21 cellular contexts compared by ENCODE assay signal in the genomic region with DNA sequence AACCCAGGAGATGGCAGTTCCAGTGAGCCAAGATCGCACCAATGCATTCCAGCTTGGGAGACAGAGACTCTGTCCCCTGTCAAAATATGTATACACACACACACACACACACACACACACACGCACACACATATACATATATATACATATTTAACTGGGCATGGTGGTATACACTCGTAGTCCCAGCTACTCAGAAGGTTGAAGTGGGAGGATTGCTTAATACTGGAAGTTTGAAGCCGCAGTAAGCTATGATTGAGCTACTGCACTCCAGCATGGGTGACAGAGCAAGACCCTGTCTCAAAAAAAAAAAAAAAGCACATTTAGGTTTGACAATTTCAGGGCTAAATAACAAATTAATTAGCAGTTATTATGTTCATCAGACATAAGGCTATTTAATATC.
"Had no signal": no experiment of that assay in that cellular context is flagged by ENCODE, and none has a peak within 500 bp of the region (broad histone marks: within the 10 kb centered on the region; RNA-seq: fewer than 3 reads in every experiment).

No MANE protein-coding gene starts in this region.

- H3K27me3 ChIP-seq: dorsolateral prefrontal cortex, esophagus muscularis mucosa, foreskin keratinocyte, gastroesophageal sphincter, hepatocyte had no signal

- H3K79me2 ChIP-seq: hepatocyte had no signal

- H3K27ac ChIP-seq: coronary artery, dorsolateral prefrontal cortex, esophagus muscularis mucosa, foreskin keratinocyte, gastroesophageal sphincter, heart left ventricle, hepatocyte, lower lobe of right lung had no signal

- H3K9me3 ChIP-seq: esophagus muscularis mucosa, gastroesophageal sphincter, heart left ventricle, lower lobe of right lung had no signal

- H3K4me1 ChIP-seq: esophagus muscularis mucosa, foreskin keratinocyte, gastroesophageal sphincter, heart left ventricle, lower lobe of right lung had no signal

- H3K4me3 ChIP-seq: coronary artery, dorsolateral prefrontal cortex, esophagus muscularis mucosa, gastroesophageal sphincter, heart left ventricle, hepatocyte, lower lobe of right lung had no signal

- DNase-seq: dermis blood vessel endothelial cell; dorsolateral prefrontal cortex; effector CD4-positive, alpha-beta T cell; effector memory CD4-positive, alpha-beta T cell; foreskin keratinocyte; heart left ventricle; hypothalamus; immature natural killer cell; islet precursor cell; kidney; kidney glomerular epithelial cell; left colon; left ventricle myocardium superior; lower lobe of right lung; mesenchymal stem cell; midbrain had no signal

- ATAC-seq: foreskin keratinocyte, gastroesophageal sphincter, heart left ventricle, left colon, left lobe of liver, left ventricle myocardium superior had no signal

- H3K36me3 ChIP-seq: esophagus muscularis mucosa, gastroesophageal sphincter, heart left ventricle, lower lobe of right lung had no signal
